16 cellular contexts compared by ENCODE assay signal in the genomic region with DNA sequence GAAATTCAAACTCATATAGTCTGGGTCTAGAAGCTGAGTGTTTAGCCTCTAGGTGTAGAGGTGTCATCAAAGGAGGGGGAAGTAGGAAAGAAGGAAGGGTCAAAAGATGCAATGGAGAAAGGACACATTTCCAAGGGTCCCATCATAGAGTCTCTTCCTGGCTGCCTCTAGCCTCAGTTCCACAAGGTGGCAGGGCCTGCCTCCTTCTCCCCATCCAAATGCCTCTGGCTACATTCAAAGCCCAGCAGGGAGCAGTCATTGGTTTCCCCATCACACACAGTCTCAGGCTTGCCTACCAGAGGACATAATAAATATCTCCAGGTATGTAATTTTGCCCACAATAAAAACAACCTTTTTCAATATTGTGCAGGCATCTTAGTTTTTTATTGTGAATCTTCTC. TPM values are rescaled to one million over a fixed set of nuclear protein-coding genes. Genes with fewer than 3 reads are reported as not detected.
DNase-seq lines count a peak whose midpoint lies in the region; ATAC-seq and TF ChIP-seq lines count a peak whose summit lies in the region.
"Had no signal": no experiment of that assay in that cellular context is flagged by ENCODE, and none has a peak within 500 bp of the region (broad histone marks: within the 10 kb centered on the region; RNA-seq: fewer than 3 reads in every experiment).

No MANE protein-coding gene starts in this region.

- H3K4me3 ChIP-seq in H7 (ENCODE audit: insufficient read depth, low read depth, low read length) (no peak overlapping the region), OCI-LY7 (ENCODE audit: low read depth, low read length, poor library complexity, severe bottlenecking) (no peak overlapping the region), hepatocyte (no peak overlapping the region)
- H3K4me3 ChIP-seq: testis had no signal

- 0 out of 2 replicates have a peak, but pooled peaks cover 4% of the 10 kb centered on the region for H4K20me1 ChIP-seq in OCI-LY7 (ENCODE audit: insufficient read depth, low read length)
- peaks cover 14% of the 10 kb centered on the region for H4K20me1 ChIP-seq in hepatocyte (ENCODE audit: insufficient read depth, poor library complexity, severe bottlenecking)

- ATAC-seq in GM21786 (IDR thresholded peaks at IDR 0.05; ENCODE audit: unreplicated experiment) = no peak
- no peak for ATAC-seq in GM21360 (IDR thresholded peaks at IDR 0.05; ENCODE audit: unreplicated experiment)
- ATAC-seq: Right ventricle myocardium inferior had no signal

- H3K4me2 ChIP-seq in OCI-LY7 (ENCODE audit: low read length) (no peak overlapping the region), hepatocyte (no peak overlapping the region)

- H3K9me2 ChIP-seq in OCI-LY7 (ENCODE audit: insufficient read depth, low read length) (no peaks in the 10 kb centered on the region), hepatocyte (replicated peaks; ENCODE audit: insufficient read depth) (no peaks in the 10 kb centered on the region)

- H3K27me3 ChIP-seq in H7 (ENCODE audit: control insufficient read depth, insufficient read depth, low read length) (no peaks in the 10 kb centered on the region), hepatocyte (no peaks in the 10 kb centered on the region)
- H3K27me3 ChIP-seq: neutrophil, testis had no signal

- H3K36me3 ChIP-seq in H7 (replicated peaks; ENCODE audit: control insufficient read depth, insufficient read depth, low read length) = peaks cover 14% of the 10 kb centered on the region
- H3K36me3 ChIP-seq in OCI-LY7 (ENCODE audit: insufficient read depth, low read length) = peaks cover 22% of the 10 kb centered on the region
- peaks cover 2% of the 10 kb centered on the region for H3K36me3 ChIP-seq in hepatocyte (replicated peaks; ENCODE audit: insufficient read depth, low read depth)
- H3K36me3 ChIP-seq: neutrophil had no signal

- DNase-seq in COR-L47 (lab: John Stamatoyannopoulos, UW) = peak; percentile 26
- peak; percentile 64 for DNase-seq in H7
- peak; percentile 24 for DNase-seq in OCI-LY7 (ENCODE audit: low spot score)
- peak; percentile 30 for DNase-seq in hepatocyte (ENCODE audit: low spot score)
- no peak for DNase-seq in GM10266 (ENCODE audit: extremely low spot score)
- DNase-seq in GM03348 (ENCODE audit: low spot score) = no peak
- DNase-seq: kidney glomerular epithelial cell; stimulated activated CD4-positive, alpha-beta T cell treated with anti-CD3 and anti-CD28 coated beads, Interleukin-4, amount 100 ng/mL, for 24 hours; testis had no signal

- no TSS peak for BruUV-seq in OCI-LY7 (replicated peaks; lab: Mats Ljungman, UMichigan)

- intact Hi-C loops in OCI-LY7 (cut with micrococcal nuclease; ENCODE audit: unreplicated experiment) = no loop called here

- POLR2A ChIA-PET in OCI-LY7 (lab: Charles Lee) = interaction anchor here (1.1 to 1.2 kb wide), 2 partner anchors 35 to 262 kb away, joined by 3 to 4 read pairs; no protein-coding TSS in a partner anchor

- H3K27ac ChIP-seq in OCI-LY7 (ENCODE audit: low read depth, low read length, poor library complexity, severe bottlenecking) (no peak overlapping the region), hepatocyte (no peak overlapping the region)
- H3K27ac ChIP-seq: neutrophil, testis had no signal

- H3K9me3 ChIP-seq in OCI-LY7 (ENCODE audit: low read length) (no peaks in the 10 kb centered on the region), hepatocyte (ENCODE audit: low read depth) (no peaks in the 10 kb centered on the region)
- H3K9me3 ChIP-seq: neutrophil, testis had no signal

- H3K4me1 ChIP-seq in OCI-LY7 (ENCODE audit: insufficient read depth, low read length, poor library complexity, severe bottlenecking) = peaks cover 18% of the 10 kb centered on the region
- peaks cover 7% of the 10 kb centered on the region for H3K4me1 ChIP-seq in hepatocyte (ENCODE audit: insufficient read depth)

- peak overlapping the region; percentile 24 for H2AFZ ChIP-seq in OCI-LY7 (ENCODE audit: low read length)
- H2AFZ ChIP-seq in hepatocyte = no peak overlapping the region

- H3K79me2 ChIP-seq in OCI-LY7 (ENCODE audit: insufficient read depth, low read depth, low read length) = peaks cover 28% of the 10 kb centered on the region
- H3K79me2 ChIP-seq in hepatocyte = peaks cover 19% of the 10 kb centered on the region

- TF ChIP-seq CTCF in OCI-LY7 (conservative IDR thresholded peaks at IDR 0.05; ENCODE audit: low read length) = peak; percentile 43; the same call in 1 of the 2 replicates
- TF ChIP-seq CTCF in hepatocyte (IDR thresholded peaks at IDR 0.05; ENCODE audit: poor library complexity) = peak; percentile 5
- no peak for TF ChIP-seq CTCF in GM10266 (IDR thresholded peaks at IDR 0.05; ENCODE audit: control insufficient read depth, insufficient read depth, low read depth, missing control alignments)

- CTCF ChIA-PET in OCI-LY7 (lab: Charles Lee; ENCODE audit: unreplicated experiment) = no interaction called here

RNA-seq across cellular contexts. Expression of a gene that starts 2.1 kb away (rescaled TPM):
- 480 and 506 TPM in 2 replicates for total RNA-seq in H7 (2014; rRNA removed; shearing (Covaris generic))
- total RNA-seq in OCI-LY7 (2014; rRNA removed; shearing (Covaris generic)) = 248 and 264 TPM in 2 replicates
- total RNA-seq in OCI-LY7 (2022) = 270 and 317 TPM in 2 replicates
- 188 and 206 TPM in 2 replicates for total RNA-seq in hepatocyte
- polyA plus RNA-seq in hepatocyte = 168 and 177 TPM in 2 replicates

RNA-seq across cellular contexts. Expression of a gene that starts 27.5 kb away (rescaled TPM):
- not detected in 2 replicates for total RNA-seq in H7 (2014; rRNA removed; shearing (Covaris generic))
- not detected in 2 replicates for total RNA-seq in OCI-LY7 (2014; rRNA removed; shearing (Covaris generic))
- total RNA-seq in OCI-LY7 (2022) = not detected in 2 replicates
- total RNA-seq in hepatocyte = not detected in 2 replicates
- not detected in 2 replicates for polyA plus RNA-seq in hepatocyte
- total RNA-seq: activated CD8-positive, alpha-beta memory T cell treated with anti-CD3 and anti-CD28 coated beads for 36 hours; astrocyte; fibroblast of lung had no signal
- polyA plus RNA-seq: fibroblast of lung had no signal

Comparison
In these comparisons a context has a peak if more than half of its experiments do, and no peak if none do; other contexts are left out.
1. DNase-seq: peak in COR-L47 (single experiment), H7 (single experiment), OCI-LY7 (single experiment) and hepatocyte (single experiment); none in GM10266 (single experiment) and GM03348 (single experiment).